Comparison of ENCODE assay signal across 15 cellular contexts in the genomic region with DNA sequence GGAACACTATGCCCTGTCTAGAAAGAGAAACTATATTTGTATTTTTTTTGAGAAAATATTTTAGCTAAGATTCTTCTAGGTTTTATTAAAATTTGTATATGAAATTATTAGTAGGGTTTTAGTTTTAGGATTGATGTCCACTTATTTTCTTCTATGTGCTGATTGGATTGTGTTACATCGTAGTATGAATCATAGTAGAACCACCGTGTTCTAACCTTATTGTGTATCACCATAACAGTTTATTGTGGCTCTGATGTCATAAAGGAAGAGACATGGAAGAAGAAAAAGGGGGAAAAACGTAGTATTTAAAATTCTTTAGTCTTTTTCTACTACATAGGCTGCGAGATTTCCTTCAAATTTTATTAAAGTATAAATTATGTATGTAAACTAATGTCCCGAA. TPM values are rescaled to one million over a fixed set of nuclear protein-coding genes. Genes with fewer than 3 reads are reported as not detected.
DNase-seq lines count a peak whose midpoint lies in the region; ATAC-seq and TF ChIP-seq lines count a peak whose summit lies in the region.
"Had no signal": no experiment of that assay in that cellular context is flagged by ENCODE, and none has a peak within 500 bp of the region (broad histone marks: within the 10 kb centered on the region; RNA-seq: fewer than 3 reads in every experiment).

No MANE protein-coding gene starts in this region.

- no peak for TF ChIP-seq CTCF in fibroblast of mammary gland (conservative IDR thresholded peaks at IDR 0.05; ENCODE audit: control insufficient read depth, insufficient read depth, low read depth, low read length)

- no peak for DNase-seq in activated T-cell treated with anti-CD3 and anti-CD28 coated beads, Interleukin-2, amount 50 U/mL, for 72 hours
- no peak for DNase-seq in activated T-cell treated with anti-CD3 and anti-CD28 coated beads, Interleukin-2, amount 50 U/mL, for 4 hours
- DNase-seq in RKO (ENCODE audit: low spot score): peak; percentile 86
- peak; percentile 31 for DNase-seq in fibroblast of mammary gland (ENCODE audit: low read depth)
- no peak for DNase-seq in stimulated activated naive CD8-positive, alpha-beta T cell treated with anti-CD3 and anti-CD28 coated beads, Interleukin-15, amount 100 ng/mL, for 72 hours
- no peak for DNase-seq in activated CD4-positive, CD25-positive, alpha-beta regulatory T cell (lab: John Stamatoyannopoulos, UW)
- DNase-seq in epidermal melanocyte (ENCODE audit: insufficient read length, low spot score): no peak
- DNase-seq: activated CD8-positive, alpha-beta memory T cell treated with anti-CD3 and anti-CD28 coated beads, Interleukin-2, amount 50 U/mL, for 48 hours; anterior cingulate cortex; cortex of kidney; hypothalamus; nucleus accumbens; WERI-Rb-1 had no signal

- H3K4me1 Mint-ChIP-seq in activated T-cell treated with anti-CD3 and anti-CD28 coated beads, Interleukin-2, amount 50 U/mL, for 72 hours (ENCODE audit: low read depth): peaks cover 54% of the 10 kb centered on the region
- H3K4me1 Mint-ChIP-seq in activated T-cell treated with anti-CD3 and anti-CD28 coated beads, Interleukin-2, amount 50 U/mL, for 4 hours (ENCODE audit: low read depth): peaks cover 58% of the 10 kb centered on the region
- H3K4me1 Mint-ChIP-seq in stimulated activated naive CD8-positive, alpha-beta T cell treated with anti-CD3 and anti-CD28 coated beads, Interleukin-15, amount 100 ng/mL, for 72 hours: peaks cover 56% of the 10 kb centered on the region

- H3K4me3 ChIP-seq in fibroblast of mammary gland (ENCODE audit: control insufficient read depth, low read depth, low read length): no peak overlapping the region
- H3K4me3 ChIP-seq: lung had no signal

- peaks cover 1 to 7% of the 10 kb centered on the region in 2 donors for H3K36me3 Mint-ChIP-seq in activated T-cell treated with anti-CD3 and anti-CD28 coated beads, Interleukin-2, amount 50 U/mL, for 72 hours (ENCODE audit: insufficient read depth in 2 of 2)
- H3K36me3 Mint-ChIP-seq in activated T-cell treated with anti-CD3 and anti-CD28 coated beads, Interleukin-2, amount 50 U/mL, for 4 hours (ENCODE audit: insufficient read depth): peaks cover 12% of the 10 kb centered on the region

- no peaks in the 10 kb centered on the region for H3K27me3 Mint-ChIP-seq in activated T-cell treated with anti-CD3 and anti-CD28 coated beads, Interleukin-2, amount 50 U/mL, for 72 hours (ENCODE audit: low read depth)
- no peaks in the 10 kb centered on the region for H3K27me3 Mint-ChIP-seq in activated T-cell treated with anti-CD3 and anti-CD28 coated beads, Interleukin-2, amount 50 U/mL, for 4 hours (ENCODE audit: low read depth)
- H3K27me3 Mint-ChIP-seq in stimulated activated naive CD8-positive, alpha-beta T cell treated with anti-CD3 and anti-CD28 coated beads, Interleukin-15, amount 100 ng/mL, for 72 hours: no peaks in the 10 kb centered on the region

- no peak for ATAC-seq in activated T-cell treated with anti-CD3 and anti-CD28 coated beads, Interleukin-2, amount 50 U/mL, for 72 hours (replicated peaks in 1 of 2)
- no peak for ATAC-seq in activated T-cell treated with anti-CD3 and anti-CD28 coated beads, Interleukin-2, amount 50 U/mL, for 4 hours
- ATAC-seq in stimulated activated naive CD8-positive, alpha-beta T cell treated with anti-CD3 and anti-CD28 coated beads, Interleukin-15, amount 100 ng/mL, for 72 hours: no peak
- no peak for ATAC-seq in GM21528 (IDR thresholded peaks at IDR 0.05; ENCODE audit: low FRiP score, unreplicated experiment)

- no peaks in the 10 kb centered on the region for H3K9me3 Mint-ChIP-seq in activated T-cell treated with anti-CD3 and anti-CD28 coated beads, Interleukin-2, amount 50 U/mL, for 72 hours
- no peaks in the 10 kb centered on the region for H3K9me3 Mint-ChIP-seq in activated T-cell treated with anti-CD3 and anti-CD28 coated beads, Interleukin-2, amount 50 U/mL, for 4 hours
- no peaks in the 10 kb centered on the region for H3K9me3 Mint-ChIP-seq in stimulated activated naive CD8-positive, alpha-beta T cell treated with anti-CD3 and anti-CD28 coated beads, Interleukin-15, amount 100 ng/mL, for 72 hours

- peak overlapping the region; percentile 34 to 55 for H3K4me3 Mint-ChIP-seq in activated T-cell treated with anti-CD3 and anti-CD28 coated beads, Interleukin-2, amount 50 U/mL, for 72 hours
- no peak overlapping the region for H3K4me3 Mint-ChIP-seq in activated T-cell treated with anti-CD3 and anti-CD28 coated beads, Interleukin-2, amount 50 U/mL, for 4 hours
- H3K4me3 Mint-ChIP-seq in stimulated activated naive CD8-positive, alpha-beta T cell treated with anti-CD3 and anti-CD28 coated beads, Interleukin-15, amount 100 ng/mL, for 72 hours: peak overlapping the region; percentile 41 to 84

- H3K27ac Mint-ChIP-seq in activated T-cell treated with anti-CD3 and anti-CD28 coated beads, Interleukin-2, amount 50 U/mL, for 72 hours: no peak overlapping the region
- H3K27ac Mint-ChIP-seq in stimulated activated naive CD8-positive, alpha-beta T cell treated with anti-CD3 and anti-CD28 coated beads, Interleukin-15, amount 100 ng/mL, for 72 hours: peak overlapping the region in 1 of 2 donors; percentile 93

RNA-seq across cellular contexts. Expression of a gene that starts 1.9 kb away (rescaled TPM):
- total RNA-seq in activated T-cell treated with anti-CD3 and anti-CD28 coated beads, Interleukin-2, amount 50 U/mL, for 72 hours: 1 to 10 TPM; 2.4 to 3.8 TPM
- 1 to 10 TPM; 1.2 to 2.7 (median 2.1) TPM for total RNA-seq in activated T-cell treated with anti-CD3 and anti-CD28 coated beads, Interleukin-2, amount 50 U/mL, for 4 hours

Comparison
In these comparisons a context has a peak if more than half of its experiments do, and no peak if none do; other contexts are left out.
1. DNase-seq: peak in RKO (single experiment) and fibroblast of mammary gland (single experiment); none in activated T-cell treated with anti-CD3 and anti-CD28 coated beads, Interleukin-2, amount 50 U/mL, for 72 hours (0 of 2), activated T-cell treated with anti-CD3 and anti-CD28 coated beads, Interleukin-2, amount 50 U/mL, for 4 hours (single experiment), stimulated activated naive CD8-positive, alpha-beta T cell treated with anti-CD3 and anti-CD28 coated beads, Interleukin-15, amount 100 ng/mL, for 72 hours (0 of 2), activated CD4-positive, CD25-positive, alpha-beta regulatory T cell (0 of 4) and epidermal melanocyte (single experiment).